ENCODE assay signal across 10 cellular contexts in the genomic region with DNA sequence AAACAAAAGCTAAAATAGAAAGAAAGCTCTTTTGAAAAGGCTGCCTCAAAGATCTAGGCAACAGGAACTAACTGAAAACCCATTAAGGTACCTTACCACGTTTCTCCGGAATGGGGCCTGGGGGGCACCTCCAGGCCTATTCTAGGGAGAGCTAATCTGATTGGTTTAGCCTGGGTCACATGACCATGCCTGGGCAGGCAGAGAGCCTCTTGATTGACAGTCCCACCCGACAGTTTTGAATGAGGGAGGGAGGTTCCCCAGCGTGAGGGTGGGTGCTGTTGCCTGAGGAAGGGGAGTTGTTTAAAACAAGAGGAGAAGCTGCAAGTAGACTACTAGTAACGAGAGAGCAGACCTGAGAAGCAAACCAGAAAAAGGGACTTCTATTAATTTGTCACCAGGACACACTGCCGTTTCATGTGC.
A peak's percentile ranks its signal among the peaks of the same experiment; 100 is the strongest.
DNase-seq lines count a peak whose midpoint lies in the region; ATAC-seq lines count a peak whose summit lies in the region.
"Had no signal": no experiment of that assay in that cellular context is flagged by ENCODE, and none has a peak within 500 bp of the region (broad histone marks: within the 10 kb centered on the region; RNA-seq: fewer than 3 reads in every experiment).

No MANE protein-coding gene starts in this region.

- H3K27me3 Mint-ChIP-seq in stimulated activated memory B cell treated with anti-CD40 and anti-IgM and Interleukin-4, amounts not matched to agents 10 μg/mL and 1 μg/mL and 100 μg/mL, for 72 hours = no peaks in the 10 kb centered on the region
- H3K27me3 Mint-ChIP-seq: natural killer cell treated with Interleukin-12 subunit alpha and Interleukin-12 subunit beta and Interleukin-15 and Interleukin-18, amount 100 ng/mL, for 72 hours had no signal

- H3K27ac Mint-ChIP-seq in stimulated activated memory B cell treated with anti-CD40 and anti-IgM and Interleukin-4, amounts not matched to agents 10 μg/mL and 1 μg/mL and 100 μg/mL, for 72 hours = no peak overlapping the region
- H3K27ac Mint-ChIP-seq: natural killer cell treated with Interleukin-12 subunit alpha and Interleukin-12 subunit beta and Interleukin-15 and Interleukin-18, amount 100 ng/mL, for 72 hours had no signal

- no peak overlapping the region for H3K4me3 Mint-ChIP-seq in stimulated activated memory B cell treated with anti-CD40 and anti-IgM and Interleukin-4, amounts not matched to agents 10 μg/mL and 1 μg/mL and 100 μg/mL, for 72 hours
- H3K4me3 Mint-ChIP-seq: natural killer cell treated with Interleukin-12 subunit alpha and Interleukin-12 subunit beta and Interleukin-15 and Interleukin-18, amount 100 ng/mL, for 72 hours had no signal

- DNase-seq in activated CD8-positive, alpha-beta memory T cell treated with anti-CD3 and anti-CD28 coated beads for 24 hours = peak; percentile 64
- no peak for DNase-seq in activated CD8-positive, alpha-beta memory T cell treated with anti-CD3 and anti-CD28 coated beads, Interleukin-2, amount 50 U/mL, for 4 hours
- DNase-seq in LHCN-M2 (ENCODE audit: low read depth) (peak; percentile 63), ecto neural progenitor cell (ENCODE audit: low spot score) (peak; percentile 87), NCI-H146 treated with DMSO at 0.1 percent for 48 hours (lab: John Stamatoyannopoulos, UW; ENCODE audit: unreplicated experiment) (no peak), GOT3 (lab: John Stamatoyannopoulos, UW) (no peak)
- DNase-seq: NK-92 treated with Interleukin-12 subunit alpha and Interleukin-12 subunit beta, amount 100 ng/mL, for 24 hours had no signal

- no peaks in the 10 kb centered on the region for H3K4me1 Mint-ChIP-seq in stimulated activated memory B cell treated with anti-CD40 and anti-IgM and Interleukin-4, amounts not matched to agents 10 μg/mL and 1 μg/mL and 100 μg/mL, for 72 hours

- H3K36me3 Mint-ChIP-seq in stimulated activated memory B cell treated with anti-CD40 and anti-IgM and Interleukin-4, amounts not matched to agents 10 μg/mL and 1 μg/mL and 100 μg/mL, for 72 hours = no peaks in the 10 kb centered on the region
- H3K36me3 Mint-ChIP-seq: natural killer cell treated with Interleukin-12 subunit alpha and Interleukin-12 subunit beta and Interleukin-15 and Interleukin-18, amount 100 ng/mL, for 72 hours had no signal

- H3K9me3 Mint-ChIP-seq in stimulated activated memory B cell treated with anti-CD40 and anti-IgM and Interleukin-4, amounts not matched to agents 10 μg/mL and 1 μg/mL and 100 μg/mL, for 72 hours = no peaks in the 10 kb centered on the region
- H3K9me3 Mint-ChIP-seq: natural killer cell treated with Interleukin-12 subunit alpha and Interleukin-12 subunit beta and Interleukin-15 and Interleukin-18, amount 100 ng/mL, for 72 hours had no signal

- peak; percentile 46 for ATAC-seq in stimulated activated memory B cell treated with anti-CD40 and anti-IgM and Interleukin-4, amounts not matched to agents 10 μg/mL and 1 μg/mL and 100 μg/mL, for 72 hours
- no peak for ATAC-seq in HG03139 (IDR thresholded peaks at IDR 0.05; ENCODE audit: unreplicated experiment)

Comparison
In these comparisons a context has a peak if more than half of its experiments do, and no peak if none do; other contexts are left out.
1. DNase-seq: peak in activated CD8-positive, alpha-beta memory T cell treated with anti-CD3 and anti-CD28 coated beads for 24 hours (single experiment), LHCN-M2 (single experiment) and ecto neural progenitor cell (single experiment); none in activated CD8-positive, alpha-beta memory T cell treated with anti-CD3 and anti-CD28 coated beads, Interleukin-2, amount 50 U/mL, for 4 hours (single experiment), NCI-H146 treated with DMSO at 0.1 percent for 48 hours (single experiment) and GOT3 (single experiment).